ENCODE assay signal across 25 cellular contexts in the genomic region with DNA sequence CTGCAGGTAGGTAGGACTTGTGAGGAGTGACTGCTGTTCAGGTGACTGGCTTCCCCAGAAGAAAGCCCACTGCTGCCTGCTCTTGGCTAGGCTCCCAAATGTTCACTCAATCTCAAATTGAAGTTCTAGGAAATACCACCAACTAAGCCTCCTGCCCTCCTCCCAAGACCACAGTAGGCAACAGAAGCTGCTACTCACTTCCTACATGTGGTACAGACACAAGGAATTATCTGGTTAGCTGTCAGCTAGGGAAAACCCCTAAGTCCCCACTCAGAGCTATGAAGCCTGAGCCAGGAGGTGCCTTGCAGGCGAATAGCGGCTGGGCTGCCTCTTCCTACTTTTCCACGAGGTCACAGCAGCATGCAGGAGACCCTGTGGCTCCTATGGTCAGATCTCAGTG. TPM values are rescaled to one million over a fixed set of nuclear protein-coding genes. Genes with fewer than 3 reads are reported as not detected.
"Had no signal": no experiment of that assay in that cellular context is flagged by ENCODE, and none has a peak within 500 bp of the region (broad histone marks: within the 10 kb centered on the region; RNA-seq: fewer than 3 reads in every experiment).

No MANE protein-coding gene starts in this region.

- ATAC-seq: gastroesophageal sphincter; heart right ventricle; left cardiac atrium; naive thymus-derived CD8-positive, alpha-beta T cell; pancreas; sciatic nerve; SK-N-SH treated with all-trans-retinoic acid at 6 μM for 48 hours had no signal

- DNase-seq: activated CD4-positive, alpha-beta memory T cell treated with anti-CD3 and anti-CD28 coated beads, Interleukin-2, amount 10 ng/mL, durations not matched to agents 7 days and 5 days; activated naive CD4-positive, alpha-beta T cell treated with anti-CD3 and anti-CD28 coated beads, Interleukin-2, amount 50 U/mL, for 16 hours; activated T-cell treated with anti-CD3 and anti-CD28 coated beads, Interleukin-2, amount 50 U/mL, for 24 hours; effector CD4-positive, alpha-beta T cell; heart right ventricle; left cardiac atrium; mesenchymal stem cell; naive thymus-derived CD8-positive, alpha-beta T cell; pancreas; spleen; stimulated activated CD4-positive, alpha-beta T cell treated with anti-CD3 and anti-CD28 coated beads, Interleukin-4, amount 100 ng/mL, for 4 hours; stimulated activated naive CD4-positive, alpha-beta T cell; substantia nigra; T1000; tibial artery had no signal

- FAIRE-seq: pancreas had no signal

- H3K27ac Mint-ChIP-seq: activated CD4-positive, alpha-beta memory T cell treated with anti-CD3 and anti-CD28 coated beads, Interleukin-2, amount 10 ng/mL, durations not matched to agents 7 days and 5 days; activated T-cell treated with anti-CD3 and anti-CD28 coated beads, Interleukin-2, amount 50 U/mL, for 24 hours; activated T-helper 2 cell treated with anti-CD3 and anti-CD28 coated beads, Interferon-gamma antibody, Interleukin-2, Interleukin-4, amounts not matched to agents 10 μg/mL and 5 μg/mL and 100 μg/mL, durations not matched to agents 14 hours and 24 hours and 36 hours; naive thymus-derived CD8-positive, alpha-beta T cell had no signal

- H3K4me3 Mint-ChIP-seq: activated CD4-positive, alpha-beta memory T cell treated with anti-CD3 and anti-CD28 coated beads, Interleukin-2, amount 10 ng/mL, durations not matched to agents 7 days and 5 days; activated T-cell treated with anti-CD3 and anti-CD28 coated beads, Interleukin-2, amount 50 U/mL, for 24 hours; naive thymus-derived CD8-positive, alpha-beta T cell had no signal

RNA-seq across cellular contexts. Expression of a gene that starts 4.9 kb away (rescaled TPM):
- total RNA-seq: activated T-helper 2 cell treated with anti-CD3 and anti-CD28 coated beads, Interferon-gamma antibody, Interleukin-2, Interleukin-4, amounts not matched to agents 10 μg/mL and 5 μg/mL and 100 μg/mL, durations not matched to agents 14 hours and 24 hours and 36 hours; cerebellum had no signal

RNA-seq across cellular contexts. Expression of a gene that starts 50.6 kb away (rescaled TPM):
- total RNA-seq: activated CD4-positive, alpha-beta memory T cell treated with anti-CD3 and anti-CD28 coated beads, Interleukin-2, amount 10 ng/mL, durations not matched to agents 7 days and 5 days; activated T-helper 2 cell treated with anti-CD3 and anti-CD28 coated beads, Interferon-gamma antibody, Interleukin-2, Interleukin-4, amounts not matched to agents 10 μg/mL and 5 μg/mL and 100 μg/mL, durations not matched to agents 14 hours and 24 hours and 36 hours; heart right ventricle; left cardiac atrium; lower leg skin; naive thymus-derived CD8-positive, alpha-beta T cell; pulmonary artery endothelial cell; spleen; T-helper 1 cell treated with Interleukin-12 subunit alpha and Interleukin-12 subunit beta and Interleukin-4 antibody, amounts not matched to agents 30 ng/mL and 1 ng/mL, for 36 hours; urinary bladder had no signal
- polyA plus RNA-seq: esophagus; heart right ventricle; naive thymus-derived CD8-positive, alpha-beta T cell; spleen; urinary bladder had no signal
